9 cellular contexts compared by ENCODE assay signal in the genomic region with DNA sequence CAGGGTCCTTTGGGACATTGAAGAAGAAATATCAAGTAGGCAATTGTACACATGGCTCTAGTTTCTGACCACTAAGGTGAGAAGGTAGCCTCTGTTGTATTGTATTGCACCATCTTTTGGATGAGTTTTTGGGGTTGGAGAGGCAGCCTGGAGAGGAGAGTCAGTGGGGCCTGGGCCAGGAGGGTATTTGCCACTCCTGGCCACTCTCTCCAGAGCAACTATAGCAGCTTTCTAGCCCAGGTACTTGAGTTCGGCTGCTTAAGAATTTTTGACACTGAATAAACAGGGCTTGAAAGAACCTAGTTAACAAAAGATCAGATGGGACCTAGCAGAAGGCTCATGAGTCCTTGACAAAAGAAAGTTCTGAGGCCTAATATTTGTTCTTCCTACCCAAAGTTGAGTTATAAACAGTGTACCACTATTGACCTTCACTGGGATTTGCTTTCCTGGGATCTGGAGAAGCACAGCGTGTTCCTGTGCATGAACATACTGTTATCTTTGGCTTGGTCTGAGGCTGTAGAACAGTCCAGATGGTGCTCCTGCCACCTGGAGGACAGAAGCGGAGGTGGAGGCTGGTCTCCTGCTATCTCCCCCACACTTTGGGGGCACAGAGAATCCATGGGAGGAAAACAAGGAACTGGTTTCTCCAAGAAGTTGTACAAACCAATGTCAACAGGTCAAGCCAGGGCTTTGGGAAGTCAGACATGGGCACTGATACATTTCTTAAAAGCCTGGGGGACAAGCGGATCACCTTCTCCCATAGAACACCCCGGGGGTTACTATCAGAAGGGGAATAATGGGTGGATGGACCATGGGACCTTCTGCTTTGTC.
A peak's percentile ranks its signal among the peaks of the same experiment; 100 is the strongest.
DNase-seq lines count a peak whose midpoint lies in the region; ATAC-seq lines count a peak whose summit lies in the region.
"Had no signal": no experiment of that assay in that cellular context is flagged by ENCODE, and none has a peak within 500 bp of the region (broad histone marks: within the 10 kb centered on the region; RNA-seq: fewer than 3 reads in every experiment).

No MANE protein-coding gene starts in this region.

- ATAC-seq in Right ventricle myocardium superior (ENCODE audit: poor library complexity): peak; percentile 88
- ATAC-seq in stimulated activated naive CD8-positive, alpha-beta T cell treated with anti-CD3 and anti-CD28 coated beads, Interleukin-15, amount 100 ng/mL, for 72 hours: peak; percentile 60

- H3K4me3 Mint-ChIP-seq in stimulated activated naive CD8-positive, alpha-beta T cell treated with anti-CD3 and anti-CD28 coated beads, Interleukin-15, amount 100 ng/mL, for 72 hours: no peak overlapping the region
- H3K4me3 Mint-ChIP-seq: B cell had no signal

- no peak overlapping the region for H3K27ac Mint-ChIP-seq in stimulated activated naive CD8-positive, alpha-beta T cell treated with anti-CD3 and anti-CD28 coated beads, Interleukin-15, amount 100 ng/mL, for 72 hours
- H3K27ac Mint-ChIP-seq: B cell had no signal

- DNase-seq in DMS53 (lab: John Stamatoyannopoulos, UW) (peak; percentile 42), DMS53 treated with DMSO at 0.1 percent for 48 hours (lab: John Stamatoyannopoulos, UW; ENCODE audit: unreplicated experiment) (no peak), SK-N-DZ (ENCODE audit: low spot score) (peak; percentile 43), Right ventricle myocardium superior (peak; percentile 50), Ammon's horn (ENCODE audit: low spot score) (no peak)
- no peak for DNase-seq in stimulated activated naive CD8-positive, alpha-beta T cell treated with anti-CD3 and anti-CD28 coated beads, Interleukin-15, amount 100 ng/mL, for 72 hours
- no peak for DNase-seq in activated naive CD4-positive, alpha-beta T cell (lab: John Stamatoyannopoulos, UW)
- DNase-seq in stimulated activated naive CD4-positive, alpha-beta T cell treated with Interleukin-2 at 50 U/mL for 16 hours (lab: John Stamatoyannopoulos, UW): no peak

- H3K9me3 Mint-ChIP-seq in stimulated activated naive CD8-positive, alpha-beta T cell treated with anti-CD3 and anti-CD28 coated beads, Interleukin-15, amount 100 ng/mL, for 72 hours: no peaks in the 10 kb centered on the region

- peaks cover 26% of the 10 kb centered on the region for H3K27me3 Mint-ChIP-seq in stimulated activated naive CD8-positive, alpha-beta T cell treated with anti-CD3 and anti-CD28 coated beads, Interleukin-15, amount 100 ng/mL, for 72 hours

- no peaks in the 10 kb centered on the region for H3K4me1 Mint-ChIP-seq in stimulated activated naive CD8-positive, alpha-beta T cell treated with anti-CD3 and anti-CD28 coated beads, Interleukin-15, amount 100 ng/mL, for 72 hours
- H3K4me1 Mint-ChIP-seq: B cell had no signal

- intact Hi-C loops in Right ventricle myocardium superior (cut with DNase I): loop anchor here (2.0 to 5.0 kb wide), 2 partner anchors 110 to 226 kb away; partner anchors contain the start of gene LIFR

Comparison
In these comparisons a context has a peak if more than half of its experiments do, and no peak if none do; other contexts are left out.
1. DNase-seq: peak in DMS53 (single experiment), SK-N-DZ (single experiment) and Right ventricle myocardium superior (single experiment); none in DMS53 treated with DMSO at 0.1 percent for 48 hours (single experiment), stimulated activated naive CD8-positive, alpha-beta T cell treated with anti-CD3 and anti-CD28 coated beads, Interleukin-15, amount 100 ng/mL, for 72 hours (0 of 2), activated naive CD4-positive, alpha-beta T cell (0 of 4), stimulated activated naive CD4-positive, alpha-beta T cell treated with Interleukin-2 at 50 U/mL for 16 hours (single experiment) and Ammon's horn (single experiment).